Comparison of ENCODE assay signal across 11 cellular contexts in genomic region chr6:14109411-14109826, GRCh38. TPM values are rescaled to one million over a fixed set of nuclear protein-coding genes. Genes with fewer than 3 reads are reported as not detected.
DNase-seq lines count a peak whose midpoint lies in the region; ATAC-seq lines count a peak whose summit lies in the region.
"Had no signal": no experiment of that assay in that cellular context is flagged by ENCODE, and none has a peak within 500 bp of the region (broad histone marks: within the 10 kb centered on the region; RNA-seq: fewer than 3 reads in every experiment).

No MANE protein-coding gene starts in this region.

- H3K4me2 ChIP-seq in mesenchymal stem cell (ENCODE audit: low read length, poor library complexity, severe bottlenecking) = no peak overlapping the region

- no peak overlapping the region for H2BK5ac ChIP-seq in mesenchymal stem cell (ENCODE audit: low read depth, low read length, poor library complexity, severe bottlenecking)

- peaks cover 21% of the 10 kb centered on the region for H3K4me1 Mint-ChIP-seq in T-helper 2 cell treated with Interferon-gamma antibody and Interleukin-4, amounts not matched to agents 5 μg/mL and 100 μg/mL, for 36 hours (ENCODE audit: low read depth)
- peaks cover 37 to 66% (median 44%) of the 10 kb centered on the region in 3 donors for H3K4me1 Mint-ChIP-seq in naive B cell

- no peak overlapping the region for H3K27ac ChIP-seq in mesenchymal stem cell (ENCODE audit: low read length, poor library complexity, severe bottlenecking)

- 44% methylated on average over 1 of the region's 4 CpGs for WGBS in mesenchymal stem cell

- no peaks in the 10 kb centered on the region for H3K4me1 ChIP-seq in mesenchymal stem cell (ENCODE audit: control insufficient read depth, insufficient read depth, low read depth, low read length)
- H3K4me1 ChIP-seq: body of pancreas had no signal

- H3K27me3 ChIP-seq in mesenchymal stem cell (ENCODE audit: control insufficient read depth in 1 of 2, insufficient read depth in 1 of 2, low read length in 2 of 2) = peaks cover 8 to 21% of the 10 kb centered on the region in 2 experiments
- H3K27me3 ChIP-seq: body of pancreas had no signal

- H3K27me3 Mint-ChIP-seq in T-helper 2 cell treated with Interferon-gamma antibody and Interleukin-4, amounts not matched to agents 5 μg/mL and 100 μg/mL, for 36 hours (ENCODE audit: low read depth) = peaks cover 9% of the 10 kb centered on the region
- no peaks in the 10 kb centered on the region for H3K27me3 Mint-ChIP-seq in naive B cell

- no peak overlapping the region for H2BK15ac ChIP-seq in mesenchymal stem cell (ENCODE audit: low read depth, poor library complexity, severe bottlenecking)

- DNase-seq in T-helper 2 cell treated with Interferon-gamma antibody and Interleukin-4, amounts not matched to agents 5 μg/mL and 100 μg/mL, for 36 hours (ENCODE audit: low spot score) = no peak
- no peak for DNase-seq in T-helper 2 cell
- DNase-seq in naive B cell = no peak
- no peak for DNase-seq in stimulated activated CD8-positive, alpha-beta memory T cell treated with anti-CD3 and anti-CD28 coated beads, Interleukin-4, amount 100 ng/mL, for 48 hours
- no peak for DNase-seq in RKO (ENCODE audit: low spot score)
- no peak for DNase-seq in mesenchymal stem cell
- DNase-seq: 8988T; activated CD4-positive, alpha-beta T cell treated with anti-CD3 and anti-CD28 coated beads, Interleukin-2, amount 10 ng/mL, durations not matched to agents 7 days and 5 days had no signal

- no peaks in the 10 kb centered on the region for H3K36me3 Mint-ChIP-seq in T-helper 2 cell treated with Interferon-gamma antibody and Interleukin-4, amounts not matched to agents 5 μg/mL and 100 μg/mL, for 36 hours (ENCODE audit: low read depth)
- peaks cover 0 to 5% of the 10 kb centered on the region in 2 donors for H3K36me3 Mint-ChIP-seq in naive B cell

- H3K4ac ChIP-seq in mesenchymal stem cell (ENCODE audit: low read depth in 1 of 2, low read length in 2 of 2) = no peak overlapping the region

- H3K9me3 Mint-ChIP-seq in T-helper 2 cell treated with Interferon-gamma antibody and Interleukin-4, amounts not matched to agents 5 μg/mL and 100 μg/mL, for 36 hours = peaks cover 21% of the 10 kb centered on the region
- H3K9me3 Mint-ChIP-seq in naive B cell = peaks cover 0 to 14% (median 6%) of the 10 kb centered on the region in 7 donors

- peak overlapping the region; percentile 46 for H3K27ac Mint-ChIP-seq in T-helper 2 cell treated with Interferon-gamma antibody and Interleukin-4, amounts not matched to agents 5 μg/mL and 100 μg/mL, for 36 hours
- peak overlapping the region; percentile 99 to 100 (median 100) for H3K27ac Mint-ChIP-seq in naive B cell
- H3K27ac Mint-ChIP-seq: activated CD4-positive, alpha-beta T cell treated with anti-CD3 and anti-CD28 coated beads, Interleukin-2, amount 10 ng/mL, durations not matched to agents 7 days and 5 days had no signal

- peak overlapping the region; percentile 62 for H3K4me3 Mint-ChIP-seq in T-helper 2 cell treated with Interferon-gamma antibody and Interleukin-4, amounts not matched to agents 5 μg/mL and 100 μg/mL, for 36 hours
- peak overlapping the region; percentile 27 to 89 (median 78) for H3K4me3 Mint-ChIP-seq in naive B cell
- H3K4me3 Mint-ChIP-seq: activated CD4-positive, alpha-beta T cell treated with anti-CD3 and anti-CD28 coated beads, Interleukin-2, amount 10 ng/mL, durations not matched to agents 7 days and 5 days had no signal

- H2AFZ ChIP-seq in mesenchymal stem cell (ENCODE audit: low read depth, low read length) = no peak overlapping the region

- H3K14ac ChIP-seq in mesenchymal stem cell (ENCODE audit: low read length in 2 of 2) = no peak overlapping the region

- ATAC-seq in GM21786 (IDR thresholded peaks at IDR 0.05; ENCODE audit: unreplicated experiment) (peak; percentile 1), HG03521 (IDR thresholded peaks at IDR 0.05; ENCODE audit: unreplicated experiment) (peak; percentile 6), naive B cell (ENCODE audit: low read depth in 2 of 2) (peak; percentile 13 to 15)
- ATAC-seq: body of pancreas had no signal

- no peak overlapping the region for H3K18ac ChIP-seq in mesenchymal stem cell (ENCODE audit: low read depth in 1 of 2, low read length in 2 of 2)

- H2AK5ac ChIP-seq in mesenchymal stem cell (ENCODE audit: low read length, severe bottlenecking) = no peak overlapping the region

- H3K36me3 ChIP-seq in mesenchymal stem cell (ENCODE audit: control insufficient read depth in 1 of 2, insufficient read depth in 2 of 2, low read depth in 1 of 2, low read length in 2 of 2) = no peaks in the 10 kb centered on the region

- H4K8ac ChIP-seq in mesenchymal stem cell (ENCODE audit: low read length) = no peak overlapping the region

- H3K4me3 ChIP-seq in mesenchymal stem cell (ENCODE audit: insufficient read depth in 1 of 2, low read depth in 1 of 2, low read length in 2 of 2) = no peak overlapping the region
- H3K4me3 ChIP-seq: body of pancreas had no signal

- no peak overlapping the region for H3K23ac ChIP-seq in mesenchymal stem cell (ENCODE audit: low read length in 2 of 2)

- H4K91ac ChIP-seq in mesenchymal stem cell (ENCODE audit: low read length) = no peak overlapping the region

- no peak overlapping the region for H2BK120ac ChIP-seq in mesenchymal stem cell (ENCODE audit: low read depth, low read length)

- no peak overlapping the region for H3K9ac ChIP-seq in mesenchymal stem cell (ENCODE audit: low read length)

- H3K79me1 ChIP-seq in mesenchymal stem cell (replicated peaks; ENCODE audit: low read length, poor library complexity, severe bottlenecking) = no peaks in the 10 kb centered on the region

- H3K9me3 ChIP-seq in mesenchymal stem cell (ENCODE audit: control insufficient read depth, low read length) = peaks cover 12% of the 10 kb centered on the region
- H3K9me3 ChIP-seq: body of pancreas had no signal

- no peak overlapping the region for H2BK12ac ChIP-seq in mesenchymal stem cell (ENCODE audit: low read length in 2 of 2)

RNA-seq across cellular contexts. Expression of gene CD83, which starts 8.2 kb away (rescaled TPM):
- polyA plus RNA-seq in naive B cell (ENCODE audit: low read depth in 6 of 6) = 100 to 1,000 TPM in 4 of 6 donors, 10 to 100 TPM in 2; 57.0 to 622 (median 209) TPM
- 1.4 TPM for polyA plus RNA-seq in mesenchymal stem cell (2013, experiment 1 of 2)
- 1.2 TPM for polyA plus RNA-seq in mesenchymal stem cell (2013, experiment 2 of 2)
